Comparison of ENCODE assay signal across 21 cellular contexts in genomic region chr1:235279627-235280194, GRCh38. TPM values are rescaled to one million over a fixed set of nuclear protein-coding genes. Genes with fewer than 3 reads are reported as not detected.
DNase-seq lines count a peak whose midpoint lies in the region; ATAC-seq, FAIRE-seq and TF ChIP-seq lines count a peak whose summit lies in the region.
"Had no signal": no experiment of that assay in that cellular context is flagged by ENCODE, and none has a peak within 500 bp of the region (broad histone marks: within the 10 kb centered on the region; RNA-seq: fewer than 3 reads in every experiment).

No MANE protein-coding gene starts in this region.

- H3K27ac Mint-ChIP-seq in activated naive CD8-positive, alpha-beta T cell, result peak overlapping the region; percentile 42
- H3K27ac Mint-ChIP-seq in activated naive CD8-positive, alpha-beta T cell treated with anti-CD3 and anti-CD28 coated beads, Interleukin-2, amount 50 U/mL, for 24 hours, result no peak overlapping the region

- H3K9me3 ChIP-seq in body of pancreas (no peaks in the 10 kb centered on the region), pancreas (no peaks in the 10 kb centered on the region), thyroid gland (no peaks in the 10 kb centered on the region), sigmoid colon (no peaks in the 10 kb centered on the region)
- H3K9me3 ChIP-seq: BE2C, SJSA1 had no signal

- H3K27ac ChIP-seq in body of pancreas (peak overlapping the region; percentile 55 to 84 (median 64)), pancreas (peak overlapping the region; percentile 35 to 84 (median 52)), thyroid gland (no peak overlapping the region), sigmoid colon (no peak overlapping the region)
- H3K27ac ChIP-seq: SJSA1 had no signal

- no peak for TF ChIP-seq CTCF in body of pancreas (IDR thresholded peaks at IDR 0.05)
- no peak for TF ChIP-seq CTCF in pancreas (IDR thresholded peaks at IDR 0.05)
- TF ChIP-seq CTCF in thyroid gland (IDR thresholded peaks at IDR 0.05), result no peak
- TF ChIP-seq CTCF in sigmoid colon (IDR thresholded peaks at IDR 0.05), result no peak

- no peak for ATAC-seq in activated naive CD8-positive, alpha-beta T cell treated with anti-CD3 and anti-CD28 coated beads, Interleukin-2, amount 50 U/mL, for 24 hours
- peak; percentile 78 for ATAC-seq in body of pancreas
- ATAC-seq in pancreas, result peak; percentile 65 to 79 (median 72)
- no peak for ATAC-seq in HG02884 (IDR thresholded peaks at IDR 0.05; ENCODE audit: unreplicated experiment)
- ATAC-seq: HCT116, Panc1 had no signal

- no peaks in the 10 kb centered on the region for H3K27me3 Mint-ChIP-seq in activated naive CD8-positive, alpha-beta T cell
- H3K27me3 Mint-ChIP-seq in activated naive CD8-positive, alpha-beta T cell treated with anti-CD3 and anti-CD28 coated beads, Interleukin-2, amount 50 U/mL, for 24 hours, result no peaks in the 10 kb centered on the region
- H3K27me3 Mint-ChIP-seq: CD4-positive, alpha-beta T cell had no signal

- FAIRE-seq in pancreas (lab: Jason Lieb, UNC), result no peak

- H3K9me3 Mint-ChIP-seq in activated naive CD8-positive, alpha-beta T cell (ENCODE audit: low read depth), result no peaks in the 10 kb centered on the region
- H3K9me3 Mint-ChIP-seq in activated naive CD8-positive, alpha-beta T cell treated with anti-CD3 and anti-CD28 coated beads, Interleukin-2, amount 50 U/mL, for 24 hours, result peaks cover 3% of the 10 kb centered on the region
- H3K9me3 Mint-ChIP-seq: CD4-positive, alpha-beta T cell had no signal

- TF ChIP-seq POLR2A in body of pancreas (IDR thresholded peaks at IDR 0.05), result no peak
- TF ChIP-seq POLR2A in thyroid gland (IDR thresholded peaks at IDR 0.05), result no peak
- no peak for TF ChIP-seq POLR2A in sigmoid colon (IDR thresholded peaks at IDR 0.05)

- H3K4me1 Mint-ChIP-seq in activated naive CD8-positive, alpha-beta T cell (ENCODE audit: low read depth), result peaks cover 69% of the 10 kb centered on the region
- peaks cover 61% of the 10 kb centered on the region for H3K4me1 Mint-ChIP-seq in activated naive CD8-positive, alpha-beta T cell treated with anti-CD3 and anti-CD28 coated beads, Interleukin-2, amount 50 U/mL, for 24 hours

- no peaks in the 10 kb centered on the region for H3K36me3 ChIP-seq in body of pancreas (replicated peaks in 1 of 2; ENCODE audit: insufficient read depth in 1 of 2, low read depth in 2 of 2)
- H3K36me3 ChIP-seq in pancreas, result no peaks in the 10 kb centered on the region
- no peaks in the 10 kb centered on the region for H3K36me3 ChIP-seq in thyroid gland
- H3K36me3 ChIP-seq in sigmoid colon, result no peaks in the 10 kb centered on the region
- H3K36me3 ChIP-seq: BE2C, SJSA1 had no signal

- no peak for TF ChIP-seq EP300 in sigmoid colon (IDR thresholded peaks at IDR 0.05)

- H3K4me3 ChIP-seq in body of pancreas, result no peak overlapping the region
- no peak overlapping the region for H3K4me3 ChIP-seq in pancreas
- H3K4me3 ChIP-seq in thyroid gland (replicated peaks in 1 of 3), result no peak overlapping the region
- no peak overlapping the region for H3K4me3 ChIP-seq in sigmoid colon
- H3K4me3 ChIP-seq: SJSA1 had no signal

- 35 to 40% methylated on average over 5 of the region's 5 CpGs for WGBS in body of pancreas, 2 donors
- WGBS in pancreas, 2 donors, result 39 to 43% methylated on average over 5 of the region's 5 CpGs
- 91 to 94% methylated on average over 5 of the region's 5 CpGs for WGBS in thyroid gland, 2 donors
- WGBS in sigmoid colon, 2 donors, result 49 to 72% methylated on average over 5 of the region's 5 CpGs

- H3K27me3 ChIP-seq in body of pancreas, result no peaks in the 10 kb centered on the region
- H3K27me3 ChIP-seq in pancreas, result no peaks in the 10 kb centered on the region
- no peaks in the 10 kb centered on the region for H3K27me3 ChIP-seq in thyroid gland
- no peaks in the 10 kb centered on the region for H3K27me3 ChIP-seq in sigmoid colon
- H3K27me3 ChIP-seq: BE2C, SJSA1 had no signal

- H3K4me1 ChIP-seq in body of pancreas (peaks cover 64% of the 10 kb centered on the region), pancreas (peaks cover 21 to 47% (median 42%) of the 10 kb centered on the region in 3 donors), thyroid gland (peaks cover 0 to 16% of the 10 kb centered on the region in 2 donors), sigmoid colon (peaks cover 0 to 46% (median 22%) of the 10 kb centered on the region in 4 donors)
- H3K4me1 ChIP-seq: SJSA1 had no signal

- H3K4me3 Mint-ChIP-seq in activated naive CD8-positive, alpha-beta T cell, result peak overlapping the region; percentile 46
- H3K4me3 Mint-ChIP-seq in activated naive CD8-positive, alpha-beta T cell treated with anti-CD3 and anti-CD28 coated beads, Interleukin-2, amount 50 U/mL, for 24 hours, result no peak overlapping the region
- H3K4me3 Mint-ChIP-seq: CD4-positive, alpha-beta T cell had no signal

- H3K36me3 Mint-ChIP-seq in activated naive CD8-positive, alpha-beta T cell, result peaks cover 6% of the 10 kb centered on the region
- H3K36me3 Mint-ChIP-seq in activated naive CD8-positive, alpha-beta T cell treated with anti-CD3 and anti-CD28 coated beads, Interleukin-2, amount 50 U/mL, for 24 hours (ENCODE audit: low read depth), result peaks cover 4% of the 10 kb centered on the region

- intact Hi-C loops in body of pancreas (cut with DNase I) (no loop called here), pancreas (cut with DNase I) (no loop called here), thyroid gland (cut with DNase I) (no loop called here), sigmoid colon (cut with DNase I) (no loop called here)

- no peak for DNase-seq in activated naive CD8-positive, alpha-beta T cell treated with anti-CD3 and anti-CD28 coated beads, Interleukin-2, amount 50 U/mL, for 24 hours
- peak in 3 of 4 donors; percentile 26 to 44 (median 34) for DNase-seq in body of pancreas
- DNase-seq in iPS-NIHi7 (ENCODE audit: extremely low spot score), result peak; percentile 11
- no peak for DNase-seq in pancreas
- DNase-seq in thyroid gland, result no peak
- no peak for DNase-seq in sigmoid colon
- DNase-seq: BE2C; Calu3; CD4-positive, alpha-beta T cell; GF-D8; NCI-H1092 treated with DMSO at 0.1 percent for 48 hours; NCI-H146; NCI-H2081; NCI-H2171 treated with DMSO at 0.1 percent for 48 hours; NCI-H446 treated with DMSO at 0.1 percent for 48 hours; NCI-H69 had no signal

RNA-seq across cellular contexts. Expression of gene ARID4B, which starts 48.3 kb away (rescaled TPM):
- total RNA-seq in body of pancreas (10 to 100 TPM; 27.7 to 35.3 TPM), pancreas (10 to 100 TPM; 14.7 to 26.6 (median 19.2) TPM), thyroid gland (10 to 100 TPM; 49.0 to 65.4 (median 52.5) TPM), sigmoid colon (10 to 100 TPM; 30.1 to 41.7 (median 38.4) TPM)
- polyA plus RNA-seq in pancreas (10 to 100 TPM; 12.5 to 14.8 TPM), sigmoid colon (10 to 100 TPM in 1 of 3 donors, 1 to 10 TPM in 2; 8.1 to 15.9 (median 9.0) TPM)

RNA-seq across cellular contexts. Expression of gene GGPS1, which starts 48.7 kb away (rescaled TPM):
- 10 to 100 TPM; 11.9 to 15.3 TPM for total RNA-seq in body of pancreas
- 10 to 100 TPM in 5 of 6 donors, 1 to 10 TPM in 1; 8.9 to 16.7 (median 12.5) TPM for total RNA-seq in pancreas
- polyA plus RNA-seq in pancreas, result 10 to 100 TPM in 1 of 2 donors, 1 to 10 TPM in 1; 9.7 to 13.9 TPM
- total RNA-seq in thyroid gland, result 10 to 100 TPM; 24.3 to 42.7 (median 33.2) TPM
- 10 to 100 TPM; 29.5 to 35.7 (median 30.8) TPM for total RNA-seq in sigmoid colon
- polyA plus RNA-seq in sigmoid colon, result 10 to 100 TPM; 16.6 to 33.6 (median 28.9) TPM

Comparison
In these comparisons a context has a peak if more than half of its experiments do, and no peak if none do; other contexts are left out.
1. ATAC-seq: peak in body of pancreas (single experiment) and pancreas (4 of 4); none in activated naive CD8-positive, alpha-beta T cell treated with anti-CD3 and anti-CD28 coated beads, Interleukin-2, amount 50 U/mL, for 24 hours (single experiment) and HG02884 (single experiment).
2. DNase-seq: peak in body of pancreas (3 of 4) and iPS-NIHi7 (single experiment); none in activated naive CD8-positive, alpha-beta T cell treated with anti-CD3 and anti-CD28 coated beads, Interleukin-2, amount 50 U/mL, for 24 hours (single experiment), pancreas (0 of 6), thyroid gland (0 of 2) and sigmoid colon (single experiment).
3. H3K27ac ChIP-seq: peak in body of pancreas (4 of 4) and pancreas (4 of 4); none in thyroid gland (0 of 3) and sigmoid colon (0 of 4).